1 cellular context compared by ENCODE assay signal in genomic region chr17:57685499-57686132, GRCh38.
TF ChIP-seq lines count a peak whose summit lies in the region.

No MANE protein-coding gene starts in this region.

TF ChIP-seq in HepG2, 621 proteins besides CTCF, POLR2A, EP300 and RAD21:
- TF ChIP-seq RBM22 (optimal IDR thresholded peaks at IDR 0.05; ENCODE audit: low read length) (peak; percentile 96), POLR2G (IDR thresholded peaks at IDR 0.05; ENCODE audit: low read depth, low read length) (peak; percentile 41; the same call in 1 of the 2 replicates), KAT7 (CRISPR knock-in tag; IDR thresholded peaks at IDR 0.05; ENCODE audit: borderline replicate concordance) (no peak)
